ENCODE assay signal across 1 cellular context in the genomic region with DNA sequence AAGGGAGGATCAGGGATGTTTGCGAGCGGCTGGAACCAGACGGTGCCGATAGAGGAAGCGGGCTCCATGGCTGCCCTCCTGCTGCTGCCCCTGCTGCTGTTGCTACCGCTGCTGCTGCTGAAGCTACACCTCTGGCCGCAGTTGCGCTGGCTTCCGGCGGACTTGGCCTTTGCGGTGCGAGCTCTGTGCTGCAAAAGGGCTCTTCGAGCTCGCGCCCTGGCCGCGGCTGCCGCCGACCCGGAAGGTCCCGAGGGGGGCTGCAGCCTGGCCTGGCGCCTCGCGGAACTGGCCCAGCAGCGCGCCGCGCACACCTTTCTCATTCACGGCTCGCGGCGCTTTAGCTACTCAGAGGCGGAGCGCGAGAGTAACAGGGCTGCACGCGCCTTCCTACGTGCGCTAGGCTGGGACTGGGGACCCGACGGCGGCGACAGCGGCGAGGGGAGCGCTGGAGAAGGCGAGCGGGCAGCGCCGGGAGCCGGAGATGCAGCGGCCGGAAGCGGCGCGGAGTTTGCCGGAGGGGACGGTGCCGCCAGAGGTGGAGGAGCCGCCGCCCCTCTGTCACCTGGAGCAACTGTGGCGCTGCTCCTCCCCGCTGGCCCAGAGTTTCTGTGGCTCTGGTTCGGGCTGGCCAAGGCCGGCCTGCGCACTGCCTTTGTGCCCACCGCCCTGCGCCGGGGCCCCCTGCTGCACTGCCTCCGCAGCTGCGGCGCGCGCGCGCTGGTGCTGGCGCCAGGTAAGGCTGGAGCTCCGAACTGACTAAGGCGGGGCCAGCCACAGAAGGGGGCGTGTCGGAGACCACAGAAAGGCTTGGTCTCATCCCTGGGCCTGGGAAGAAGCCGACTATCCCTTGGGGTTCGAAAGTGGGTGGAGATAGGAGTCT.
TF ChIP-seq lines count a peak whose summit lies in the region.

No MANE protein-coding gene starts in this region.

TF ChIP-seq in HepG2, 621 proteins besides CTCF, POLR2A, EP300 and RAD21 (continued from another document and continues in another):
- TF ChIP-seq, protein P1, sequence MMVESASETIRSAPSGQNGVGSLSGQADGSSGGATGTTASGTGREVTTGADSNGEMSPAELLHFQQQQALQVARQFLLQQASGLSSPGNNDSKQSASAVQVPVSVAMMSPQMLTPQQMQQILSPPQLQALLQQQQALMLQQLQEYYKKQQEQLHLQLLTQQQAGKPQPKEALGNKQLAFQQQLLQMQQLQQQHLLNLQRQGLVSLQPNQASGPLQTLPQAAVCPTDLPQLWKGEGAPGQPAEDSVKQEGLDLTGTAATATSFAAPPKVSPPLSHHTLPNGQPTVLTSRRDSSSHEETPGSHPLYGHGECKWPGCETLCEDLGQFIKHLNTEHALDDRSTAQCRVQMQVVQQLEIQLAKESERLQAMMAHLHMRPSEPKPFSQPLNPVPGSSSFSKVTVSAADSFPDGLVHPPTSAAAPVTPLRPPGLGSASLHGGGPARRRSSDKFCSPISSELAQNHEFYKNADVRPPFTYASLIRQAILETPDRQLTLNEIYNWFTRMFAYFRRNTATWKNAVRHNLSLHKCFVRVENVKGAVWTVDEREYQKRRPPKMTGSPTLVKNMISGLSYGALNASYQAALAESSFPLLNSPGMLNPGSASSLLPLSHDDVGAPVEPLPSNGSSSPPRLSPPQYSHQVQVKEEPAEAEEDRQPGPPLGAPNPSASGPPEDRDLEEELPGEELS (CRISPR knock-in tag; IDR thresholded peaks at IDR 0.05), result no peak
- TF ChIP-seq, protein P2, sequence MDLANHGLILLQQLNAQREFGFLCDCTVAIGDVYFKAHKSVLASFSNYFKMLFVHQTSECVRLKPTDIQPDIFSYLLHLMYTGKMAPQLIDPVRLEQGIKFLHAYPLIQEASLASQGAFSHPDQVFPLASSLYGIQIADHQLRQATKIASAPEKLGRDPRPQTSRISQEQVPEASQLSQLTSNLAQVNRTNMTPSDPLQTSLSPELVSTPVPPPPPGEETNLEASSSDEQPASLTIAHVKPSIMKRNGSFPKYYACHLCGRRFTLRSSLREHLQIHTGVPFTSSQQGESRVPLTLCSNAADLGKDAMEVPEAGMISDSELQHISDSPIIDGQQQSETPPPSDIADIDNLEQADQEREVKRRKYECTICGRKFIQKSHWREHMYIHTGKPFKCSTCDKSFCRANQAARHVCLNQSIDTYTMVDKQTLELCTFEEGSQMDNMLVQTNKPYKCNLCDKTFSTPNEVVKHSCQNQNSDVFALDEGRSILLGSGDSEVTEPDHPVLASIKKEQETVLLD (CRISPR knock-in tag; IDR thresholded peaks at IDR 0.05; ENCODE audit: low read depth), result no peak; the same call in 1 of the 2 replicates
- peak; percentile 68; the same call in 1 of the 2 replicates for TF ChIP-seq ZNF446 (CRISPR knock-in tag; IDR thresholded peaks at IDR 0.05)
- TF ChIP-seq, protein P3, sequence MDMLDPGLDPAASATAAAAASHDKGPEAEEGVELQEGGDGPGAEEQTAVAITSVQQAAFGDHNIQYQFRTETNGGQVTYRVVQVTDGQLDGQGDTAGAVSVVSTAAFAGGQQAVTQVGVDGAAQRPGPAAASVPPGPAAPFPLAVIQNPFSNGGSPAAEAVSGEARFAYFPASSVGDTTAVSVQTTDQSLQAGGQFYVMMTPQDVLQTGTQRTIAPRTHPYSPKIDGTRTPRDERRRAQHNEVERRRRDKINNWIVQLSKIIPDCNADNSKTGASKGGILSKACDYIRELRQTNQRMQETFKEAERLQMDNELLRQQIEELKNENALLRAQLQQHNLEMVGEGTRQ (IDR thresholded peaks at IDR 0.05; ENCODE audit: low read depth, low read length), result no peak
- TF ChIP-seq, protein P3 (CRISPR knock-in tag; IDR thresholded peaks at IDR 0.05; ENCODE audit: borderline replicate concordance), result no peak
- TF ChIP-seq SNAPC2 (CRISPR knock-in tag; IDR thresholded peaks at IDR 0.05), result no peak
- TF ChIP-seq ATAD3A (CRISPR knock-in tag; IDR thresholded peaks at IDR 0.05), result no peak
- no peak for TF ChIP-seq NAIF1 (CRISPR knock-in tag; IDR thresholded peaks at IDR 0.05; ENCODE audit: borderline replicate concordance)
- TF ChIP-seq, protein P4, sequence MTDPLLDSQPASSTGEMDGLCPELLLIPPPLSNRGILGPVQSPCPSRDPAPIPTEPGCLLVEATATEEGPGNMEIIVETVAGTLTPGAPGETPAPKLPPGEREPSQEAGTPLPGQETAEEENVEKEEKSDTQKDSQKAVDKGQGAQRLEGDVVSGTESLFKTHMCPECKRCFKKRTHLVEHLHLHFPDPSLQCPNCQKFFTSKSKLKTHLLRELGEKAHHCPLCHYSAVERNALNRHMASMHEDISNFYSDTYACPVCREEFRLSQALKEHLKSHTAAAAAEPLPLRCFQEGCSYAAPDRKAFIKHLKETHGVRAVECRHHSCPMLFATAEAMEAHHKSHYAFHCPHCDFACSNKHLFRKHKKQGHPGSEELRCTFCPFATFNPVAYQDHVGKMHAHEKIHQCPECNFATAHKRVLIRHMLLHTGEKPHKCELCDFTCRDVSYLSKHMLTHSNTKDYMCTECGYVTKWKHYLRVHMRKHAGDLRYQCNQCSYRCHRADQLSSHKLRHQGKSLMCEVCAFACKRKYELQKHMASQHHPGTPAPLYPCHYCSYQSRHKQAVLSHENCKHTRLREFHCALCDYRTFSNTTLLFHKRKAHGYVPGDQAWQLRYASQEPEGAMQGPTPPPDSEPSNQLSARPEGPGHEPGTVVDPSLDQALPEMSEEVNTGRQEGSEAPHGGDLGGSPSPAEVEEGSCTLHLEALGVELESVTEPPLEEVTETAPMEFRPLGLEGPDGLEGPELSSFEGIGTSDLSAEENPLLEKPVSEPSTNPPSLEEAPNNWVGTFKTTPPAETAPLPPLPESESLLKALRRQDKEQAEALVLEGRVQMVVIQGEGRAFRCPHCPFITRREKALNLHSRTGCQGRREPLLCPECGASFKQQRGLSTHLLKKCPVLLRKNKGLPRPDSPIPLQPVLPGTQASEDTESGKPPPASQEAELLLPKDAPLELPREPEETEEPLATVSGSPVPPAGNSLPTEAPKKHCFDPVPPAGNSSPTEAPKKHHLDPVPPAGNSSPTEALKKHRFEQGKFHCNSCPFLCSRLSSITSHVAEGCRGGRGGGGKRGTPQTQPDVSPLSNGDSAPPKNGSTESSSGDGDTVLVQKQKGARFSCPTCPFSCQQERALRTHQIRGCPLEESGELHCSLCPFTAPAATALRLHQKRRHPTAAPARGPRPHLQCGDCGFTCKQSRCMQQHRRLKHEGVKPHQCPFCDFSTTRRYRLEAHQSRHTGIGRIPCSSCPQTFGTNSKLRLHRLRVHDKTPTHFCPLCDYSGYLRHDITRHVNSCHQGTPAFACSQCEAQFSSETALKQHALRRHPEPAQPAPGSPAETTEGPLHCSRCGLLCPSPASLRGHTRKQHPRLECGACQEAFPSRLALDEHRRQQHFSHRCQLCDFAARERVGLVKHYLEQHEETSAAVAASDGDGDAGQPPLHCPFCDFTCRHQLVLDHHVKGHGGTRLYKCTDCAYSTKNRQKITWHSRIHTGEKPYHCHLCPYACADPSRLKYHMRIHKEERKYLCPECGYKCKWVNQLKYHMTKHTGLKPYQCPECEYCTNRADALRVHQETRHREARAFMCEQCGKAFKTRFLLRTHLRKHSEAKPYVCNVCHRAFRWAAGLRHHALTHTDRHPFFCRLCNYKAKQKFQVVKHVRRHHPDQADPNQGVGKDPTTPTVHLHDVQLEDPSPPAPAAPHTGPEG (CRISPR knock-in tag; IDR thresholded peaks at IDR 0.05), result no peak
- TF ChIP-seq, protein P5, sequence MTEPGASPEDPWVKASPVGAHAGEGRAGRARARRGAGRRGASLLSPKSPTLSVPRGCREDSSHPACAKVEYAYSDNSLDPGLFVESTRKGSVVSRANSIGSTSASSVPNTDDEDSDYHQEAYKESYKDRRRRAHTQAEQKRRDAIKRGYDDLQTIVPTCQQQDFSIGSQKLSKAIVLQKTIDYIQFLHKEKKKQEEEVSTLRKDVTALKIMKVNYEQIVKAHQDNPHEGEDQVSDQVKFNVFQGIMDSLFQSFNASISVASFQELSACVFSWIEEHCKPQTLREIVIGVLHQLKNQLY (CRISPR knock-in tag; IDR thresholded peaks at IDR 0.05), result no peak
- TF ChIP-seq ZNF878 (CRISPR knock-in tag; IDR thresholded peaks at IDR 0.05), result no peak
- TF ChIP-seq ISL2 (CRISPR knock-in tag; IDR thresholded peaks at IDR 0.05), result peak; percentile 22; the same call in 1 of the 2 replicates
- no peak for TF ChIP-seq SOX6 (IDR thresholded peaks at IDR 0.05)
- peak; percentile 56; the same call in 1 of the 2 replicates for TF ChIP-seq SOX6 (CRISPR knock-in tag; IDR thresholded peaks at IDR 0.05)
- no peak for TF ChIP-seq HHEX (CRISPR knock-in tag; IDR thresholded peaks at IDR 0.05)
- TF ChIP-seq MED13 (CRISPR knock-in tag; IDR thresholded peaks at IDR 0.05), result no peak
- TF ChIP-seq SP5 (CRISPR knock-in tag; IDR thresholded peaks at IDR 0.05; ENCODE audit: borderline replicate concordance, low read depth), result no peak
- no peak for TF ChIP-seq ZBTB8A (CRISPR knock-in tag; IDR thresholded peaks at IDR 0.05; ENCODE audit: borderline replicate concordance, low read depth)
- TF ChIP-seq MTF2 (CRISPR knock-in tag; IDR thresholded peaks at IDR 0.05; ENCODE audit: borderline replicate concordance), result peak; percentile 73; the same call in 1 of the 2 replicates
- TF ChIP-seq HMG20A (CRISPR knock-in tag; IDR thresholded peaks at IDR 0.05; ENCODE audit: borderline replicate concordance), result no peak; the same call in 1 of the 2 replicates
- peak; percentile 85 for TF ChIP-seq AGO2 (optimal IDR thresholded peaks at IDR 0.05; ENCODE audit: low read depth, low read length)
- TF ChIP-seq, protein P6, sequence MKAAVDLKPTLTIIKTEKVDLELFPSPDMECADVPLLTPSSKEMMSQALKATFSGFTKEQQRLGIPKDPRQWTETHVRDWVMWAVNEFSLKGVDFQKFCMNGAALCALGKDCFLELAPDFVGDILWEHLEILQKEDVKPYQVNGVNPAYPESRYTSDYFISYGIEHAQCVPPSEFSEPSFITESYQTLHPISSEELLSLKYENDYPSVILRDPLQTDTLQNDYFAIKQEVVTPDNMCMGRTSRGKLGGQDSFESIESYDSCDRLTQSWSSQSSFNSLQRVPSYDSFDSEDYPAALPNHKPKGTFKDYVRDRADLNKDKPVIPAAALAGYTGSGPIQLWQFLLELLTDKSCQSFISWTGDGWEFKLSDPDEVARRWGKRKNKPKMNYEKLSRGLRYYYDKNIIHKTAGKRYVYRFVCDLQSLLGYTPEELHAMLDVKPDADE (CRISPR knock-in tag; IDR thresholded peaks at IDR 0.05), result no peak
- TF ChIP-seq, protein P7, sequence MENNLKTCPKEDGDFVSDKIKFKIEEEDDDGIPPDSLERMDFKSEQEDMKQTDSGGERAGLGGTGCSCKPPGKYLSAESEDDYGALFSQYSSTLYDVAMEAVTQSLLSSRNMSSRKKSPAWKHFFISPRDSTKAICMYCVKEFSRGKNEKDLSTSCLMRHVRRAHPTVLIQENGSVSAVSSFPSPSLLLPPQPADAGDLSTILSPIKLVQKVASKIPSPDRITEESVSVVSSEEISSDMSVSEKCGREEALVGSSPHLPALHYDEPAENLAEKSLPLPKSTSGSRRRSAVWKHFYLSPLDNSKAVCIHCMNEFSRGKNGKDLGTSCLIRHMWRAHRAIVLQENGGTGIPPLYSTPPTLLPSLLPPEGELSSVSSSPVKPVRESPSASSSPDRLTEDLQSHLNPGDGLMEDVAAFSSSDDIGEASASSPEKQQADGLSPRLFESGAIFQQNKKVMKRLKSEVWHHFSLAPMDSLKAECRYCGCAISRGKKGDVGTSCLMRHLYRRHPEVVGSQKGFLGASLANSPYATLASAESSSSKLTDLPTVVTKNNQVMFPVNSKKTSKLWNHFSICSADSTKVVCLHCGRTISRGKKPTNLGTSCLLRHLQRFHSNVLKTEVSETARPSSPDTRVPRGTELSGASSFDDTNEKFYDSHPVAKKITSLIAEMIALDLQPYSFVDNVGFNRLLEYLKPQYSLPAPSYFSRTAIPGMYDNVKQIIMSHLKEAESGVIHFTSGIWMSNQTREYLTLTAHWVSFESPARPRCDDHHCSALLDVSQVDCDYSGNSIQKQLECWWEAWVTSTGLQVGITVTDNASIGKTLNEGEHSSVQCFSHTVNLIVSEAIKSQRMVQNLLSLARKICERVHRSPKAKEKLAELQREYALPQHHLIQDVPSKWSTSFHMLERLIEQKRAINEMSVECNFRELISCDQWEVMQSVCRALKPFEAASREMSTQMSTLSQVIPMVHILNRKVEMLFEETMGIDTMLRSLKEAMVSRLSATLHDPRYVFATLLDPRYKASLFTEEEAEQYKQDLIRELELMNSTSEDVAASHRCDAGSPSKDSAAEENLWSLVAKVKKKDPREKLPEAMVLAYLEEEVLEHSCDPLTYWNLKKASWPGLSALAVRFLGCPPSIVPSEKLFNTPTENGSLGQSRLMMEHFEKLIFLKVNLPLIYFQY (CRISPR knock-in tag; IDR thresholded peaks at IDR 0.05; ENCODE audit: borderline replicate concordance), result peak; percentile 62; the same call in 1 of the 2 replicates
- peak; percentile 88; the same call in 1 of the 2 replicates for TF ChIP-seq GABPB1 (CRISPR knock-in tag; IDR thresholded peaks at IDR 0.05)
- TF ChIP-seq ZNF138 (CRISPR knock-in tag; IDR thresholded peaks at IDR 0.05; ENCODE audit: low read depth), result no peak
- no peak for TF ChIP-seq ZNF329 (CRISPR knock-in tag; IDR thresholded peaks at IDR 0.05; ENCODE audit: low read depth)
- peak; percentile 61; the same call in 1 of the 2 replicates for TF ChIP-seq NCOA1 (CRISPR knock-in tag; IDR thresholded peaks at IDR 0.05)
- no peak for TF ChIP-seq PTBP1 (IDR thresholded peaks at IDR 0.05; ENCODE audit: low read depth, low read length, poor library complexity, severe bottlenecking)
- TF ChIP-seq, protein P8, sequence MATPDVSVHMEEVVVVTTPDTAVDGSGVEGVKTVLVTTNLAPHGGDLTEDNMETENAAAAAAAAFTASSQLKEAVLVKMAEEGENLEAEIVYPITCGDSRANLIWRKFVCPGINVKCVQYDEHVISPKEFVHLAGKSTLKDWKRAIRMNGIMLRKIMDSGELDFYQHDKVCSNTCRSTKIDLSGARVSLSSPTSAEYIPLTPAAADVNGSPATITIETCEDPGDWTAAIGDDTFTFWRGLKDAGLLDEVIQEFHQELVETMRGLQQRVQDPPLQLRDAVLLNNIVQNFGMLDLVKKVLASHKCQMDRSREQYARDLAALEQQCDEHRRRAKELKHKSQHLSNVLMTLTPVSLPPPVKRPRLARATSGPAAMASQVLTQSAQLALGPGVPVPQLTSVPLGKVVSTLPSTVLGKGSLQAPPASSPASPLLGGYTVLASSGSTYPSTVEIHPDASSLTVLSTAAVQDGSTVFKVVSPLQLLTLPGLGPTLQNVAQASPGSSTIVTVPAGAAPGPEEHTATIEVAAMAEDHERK (CRISPR knock-in tag; IDR thresholded peaks at IDR 0.05; ENCODE audit: low read depth), result no peak
- TF ChIP-seq ZNF530 (CRISPR knock-in tag; IDR thresholded peaks at IDR 0.05; ENCODE audit: low read depth), result no peak
- no peak for TF ChIP-seq SKI (IDR thresholded peaks at IDR 0.05; ENCODE audit: partially characterized antibody)
- TF ChIP-seq ZNF383 (CRISPR knock-in tag; IDR thresholded peaks at IDR 0.05; ENCODE audit: borderline replicate concordance), result no peak
- TF ChIP-seq ZSCAN12 (CRISPR knock-in tag; IDR thresholded peaks at IDR 0.05), result no peak
- TF ChIP-seq ZNF652 (CRISPR knock-in tag; IDR thresholded peaks at IDR 0.05; ENCODE audit: borderline replicate concordance, low read depth), result no peak
- 0 out of 2 replicates have a peak, but pooled peaks have one; percentile 22 for TF ChIP-seq ZNF33B (CRISPR knock-in tag; IDR thresholded peaks at IDR 0.05)
- no peak; the same call in 1 of the 2 replicates for TF ChIP-seq RNF2 (conservative IDR thresholded peaks at IDR 0.05; ENCODE audit: low read depth)
- no peak for TF ChIP-seq NFRKB (IDR thresholded peaks at IDR 0.05)
- no peak for TF ChIP-seq EZH2 (conservative IDR thresholded peaks at IDR 0.05; ENCODE audit: low read depth, low read length)
